In the genomic region with DNA sequence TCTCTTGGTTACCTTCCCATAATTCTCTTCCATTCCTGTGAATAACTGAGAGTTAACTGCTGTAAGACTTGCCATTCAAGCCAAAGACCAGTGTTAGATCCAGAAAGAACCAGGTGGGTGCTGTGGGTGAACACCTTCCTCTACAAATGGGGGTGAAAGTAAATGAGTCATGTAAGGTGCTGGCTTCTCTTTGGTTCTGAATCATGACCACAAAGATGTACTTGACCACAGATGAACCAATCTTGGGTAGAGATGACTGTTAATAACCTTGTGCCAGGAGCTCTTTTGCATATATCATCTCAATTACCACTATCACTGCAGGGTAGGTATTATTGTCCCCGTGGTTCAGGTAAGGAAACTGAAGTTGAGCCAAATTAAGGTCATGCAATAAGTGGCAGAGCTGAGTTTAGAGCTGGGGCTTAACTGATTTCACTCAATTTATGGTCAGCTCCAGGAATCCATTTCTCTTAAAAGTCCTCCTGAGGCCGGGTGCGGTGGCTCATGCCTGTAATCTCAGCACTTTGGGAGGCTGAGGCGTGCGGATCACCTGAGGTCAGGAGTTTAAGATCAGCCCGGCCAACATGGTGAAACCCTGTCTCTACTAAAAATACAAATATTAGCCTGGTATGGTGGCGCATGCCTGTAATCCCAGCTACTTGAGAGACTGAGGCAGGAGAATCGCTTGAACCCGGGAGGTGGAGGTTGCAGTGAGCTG, we compare ENCODE assay signal across 10 cellular contexts.
DNase-seq lines count a peak whose midpoint lies in the region; ATAC-seq and TF ChIP-seq lines count a peak whose summit lies in the region.
"Had no signal": no experiment of that assay in that cellular context is flagged by ENCODE, and none has a peak within 500 bp of the region (broad histone marks: within the 10 kb centered on the region; RNA-seq: fewer than 3 reads in every experiment).

No MANE protein-coding gene starts in this region.

- no peaks in the 10 kb centered on the region for H3K4me1 ChIP-seq in mammary epithelial cell (ENCODE audit: insufficient read depth, low read length)
- H3K4me1 ChIP-seq in vagina, result no peaks in the 10 kb centered on the region

- dilution Hi-C loops in mammary epithelial cell (cut with HindIII; ENCODE audit: low sequenced_read_pairs), result no loop called here

- H3K4me2 ChIP-seq in mammary epithelial cell (ENCODE audit: insufficient read depth, low read depth, low read length), result no peak overlapping the region

- WGBS in mammary epithelial cell (ENCODE audit: low coverage, missing lambda C conversion rate), result 79% methylated on average over 9 of the region's 9 CpGs

- no peaks in the 10 kb centered on the region for H3K36me3 ChIP-seq in mammary epithelial cell (ENCODE audit: insufficient read depth, low read length)
- H3K36me3 ChIP-seq in vagina, result no peaks in the 10 kb centered on the region
- H3K36me3 ChIP-seq: sigmoid colon had no signal

- peaks cover 6% of the 10 kb centered on the region for H3K9me3 ChIP-seq in mammary epithelial cell (replicated peaks; ENCODE audit: insufficient read depth, low read length)
- H3K9me3 ChIP-seq in vagina, result no peaks in the 10 kb centered on the region

- in situ Hi-C loops in mammary epithelial cell (cut with MboI; ENCODE audit: low sequenced_read_pairs in 2 of 2), result no loop called here

- H3K79me2 ChIP-seq in mammary epithelial cell (ENCODE audit: insufficient read depth, low read length), result no peaks in the 10 kb centered on the region

- H3K4me3 ChIP-seq in mammary epithelial cell (replicated peaks in 1 of 3; ENCODE audit: insufficient read depth in 1 of 3, low read depth in 2 of 3, low read length in 3 of 3) (no peak overlapping the region), vagina (no peak overlapping the region)
- H3K4me3 ChIP-seq: sigmoid colon had no signal

- H3K27me3 ChIP-seq in mammary epithelial cell (ENCODE audit: insufficient read depth, low read length) (peaks cover 8% of the 10 kb centered on the region), vagina (no peaks in the 10 kb centered on the region)
- H3K27me3 ChIP-seq: sigmoid colon had no signal

- no peak overlapping the region for H3K9ac ChIP-seq in mammary epithelial cell (ENCODE audit: insufficient read depth, low read length)

- BruUV-seq in mammary epithelial cell (replicated peaks; lab: Mats Ljungman, UMichigan), result no TSS peak

- H2AFZ ChIP-seq in mammary epithelial cell (ENCODE audit: low read depth, low read length), result no peak overlapping the region

- no peaks in the 10 kb centered on the region for H4K20me1 ChIP-seq in mammary epithelial cell (ENCODE audit: insufficient read depth, low read length)

- DNase-seq in mammary epithelial cell (peak; percentile 79), NCI-H774 (lab: John Stamatoyannopoulos, UW) (no peak), vagina (ENCODE audit: extremely low spot score in 2 of 2) (no peak), pons (ENCODE audit: low spot score) (no peak), NCI-H1417 treated with DMSO at 0.1 percent for 48 hours (lab: John Stamatoyannopoulos, UW) (no peak)
- DNase-seq: NCI-H2171, sigmoid colon had no signal

- ATAC-seq in GM18505 (IDR thresholded peaks at IDR 0.05; ENCODE audit: unreplicated experiment) (peak; percentile 92), GM21360 (IDR thresholded peaks at IDR 0.05; ENCODE audit: unreplicated experiment) (peak; percentile 93), HG03280 (IDR thresholded peaks at IDR 0.05; ENCODE audit: unreplicated experiment) (peak; percentile 93)

- TF ChIP-seq POLR2A in GM18505 (IDR thresholded peaks at IDR 0.05; ENCODE audit: borderline replicate concordance, extremely low read depth, insufficient read depth, insufficient read length) (no peak), vagina (IDR thresholded peaks at IDR 0.05) (no peak)

- intact Hi-C loops in mammary epithelial cell (cut with micrococcal nuclease), result no loop called here
- intact Hi-C loops in vagina (cut with DNase I), result no loop called here

- no peak overlapping the region for H3K27ac ChIP-seq in mammary epithelial cell (ENCODE audit: insufficient read depth, low read depth, low read length)
- no peak overlapping the region for H3K27ac ChIP-seq in vagina
- H3K27ac ChIP-seq: sigmoid colon had no signal

- TF ChIP-seq CTCF in mammary epithelial cell (conservative IDR thresholded peaks at IDR 0.05 in 1 of 2, IDR thresholded peaks at IDR 0.05 in 1 of 2; ENCODE audit: extremely low read depth in 1 of 2, insufficient read depth in 1 of 2, low read depth in 1 of 2, low read length in 2 of 2) (no peak), vagina (IDR thresholded peaks at IDR 0.05) (no peak)

- CTCF ChIA-PET in mammary epithelial cell (lab: Charles Lee; ENCODE audit: low non-redundant PET), result no interaction called here
